In genomic region chr1:19596065-19596718, GRCh38 we compare ENCODE assay signal across 8 cellular contexts. TPM values are rescaled to one million over a fixed set of nuclear protein-coding genes. Genes with fewer than 3 reads are reported as not detected.
DNase-seq lines count a peak whose midpoint lies in the region; ATAC-seq and TF ChIP-seq lines count a peak whose summit lies in the region.

No MANE protein-coding gene starts in this region.

- CTCF ChIA-PET in HEK293T (lab: Yijun Ruan, JAX), result no interaction called here

- H3K36me3 Mint-ChIP-seq in nephron (ENCODE audit: low read depth), result peaks cover 12% of the 10 kb centered on the region

- H3K4me3 Mint-ChIP-seq in nephron, result peak overlapping the region; percentile 97 to 99 (median 99)

- H3K27me3 Mint-ChIP-seq in nephron (ENCODE audit: low read depth), result peaks cover 3% of the 10 kb centered on the region

- H3K4me1 Mint-ChIP-seq in nephron, result peaks cover 27% of the 10 kb centered on the region

- POLR2A ChIA-PET in HEK293T (lab: Yijun Ruan, JAX), result interaction anchor here (0.7 to 1.5 kb wide), 8 partner anchors 9 to 131 kb away, joined by 3 to 6 read pairs (median 3); no protein-coding TSS in a partner anchor

- H3K4me3 ChIP-seq in SK-N-MC, result peak overlapping the region; percentile 98
- peak overlapping the region; percentile 69 to 94 (median 88) for H3K4me3 ChIP-seq in esophagus muscularis mucosa

- TF ChIP-seq POLR2A in esophagus muscularis mucosa (IDR thresholded peaks at IDR 0.05; ENCODE audit: low read depth), result no peak

- 10% methylated on average over 11 of the region's 11 CpGs for WGBS in esophagus muscularis mucosa

- H3K27me3 ChIP-seq in esophagus muscularis mucosa, result peaks cover 0 to 3% (median 0%) of the 10 kb centered on the region in 4 donors

- intact Hi-C loops in esophagus muscularis mucosa (cut with DNase I), result loop anchor here (5.0 kb wide), 1 partner anchor 51 kb away; no protein-coding TSS in a partner anchor

- ATAC-seq in HG03095 (IDR thresholded peaks at IDR 0.05; ENCODE audit: unreplicated experiment) (no peak), HG03280 (IDR thresholded peaks at IDR 0.05; ENCODE audit: unreplicated experiment) (no peak)

- peak; percentile 58 for DNase-seq in AG20443 (ENCODE audit: low spot score)
- peak; percentile 28 for DNase-seq in HEK293T (ENCODE audit: extremely low spot score)
- DNase-seq in SK-N-MC (ENCODE audit: low read depth, low spot score), result no peak
- DNase-seq in esophagus muscularis mucosa (ENCODE audit: extremely low spot score), result no peak
- DNase-seq in A172 (ENCODE audit: low spot score), result no peak

- H3K36me3 ChIP-seq in SK-N-MC (ENCODE audit: insufficient read depth, low read length), result peaks cover 13% of the 10 kb centered on the region
- H3K36me3 ChIP-seq in esophagus muscularis mucosa, result no peaks in the 10 kb centered on the region

- H3K4me1 ChIP-seq in esophagus muscularis mucosa, result peaks cover 29 to 58% (median 50%) of the 10 kb centered on the region in 4 donors

- H3K9ac ChIP-seq in SK-N-MC (ENCODE audit: insufficient read length), result peak overlapping the region; percentile 96

- TF ChIP-seq CTCF in esophagus muscularis mucosa (IDR thresholded peaks at IDR 0.05) (no peak), nephron (IDR thresholded peaks at IDR 0.05; ENCODE audit: unreplicated experiment in 3 of 3) (no peak)

- peak overlapping the region; percentile 98 to 100 (median 98) for H3K27ac Mint-ChIP-seq in nephron

- H3K9me3 Mint-ChIP-seq in nephron, result no peaks in the 10 kb centered on the region

- H3K27ac ChIP-seq in SK-N-MC (peak overlapping the region; percentile 72; the same call in 1 of the 2 replicates), esophagus muscularis mucosa (replicated peaks in 1 of 4) (peak overlapping the region; percentile 87 to 96 (median 94))

- no peaks in the 10 kb centered on the region for H3K9me3 ChIP-seq in SK-N-MC (ENCODE audit: low read depth, low read length)
- no peaks in the 10 kb centered on the region for H3K9me3 ChIP-seq in esophagus muscularis mucosa

- TF ChIP-seq EP300 in esophagus muscularis mucosa (IDR thresholded peaks at IDR 0.05), result no peak

TF ChIP-seq in HEK293T, 16 proteins besides CTCF, POLR2A, EP300 and RAD21:
- TF ChIP-seq LEF1 (IDR thresholded peaks at IDR 0.05; ENCODE audit: borderline replicate concordance) (no peak), SP1 (IDR thresholded peaks at IDR 0.05) (no peak), L3MBTL2 (conservative IDR thresholded peaks at IDR 0.05) (peak; percentile 34; the same call in 1 of the 2 replicates), FOXM1 (IDR thresholded peaks at IDR 0.05; ENCODE audit: borderline replicate concordance) (no peak), BHLHE40 (IDR thresholded peaks at IDR 0.05; ENCODE audit: borderline replicate concordance) (peak; percentile 51; the same call in 1 of the 2 replicates)

RNA-seq across cellular contexts. Expression of gene NBL1, which starts 47.9 kb away (rescaled TPM):
- 100 to 1,000 TPM; 194 to 469 (median 307) TPM for total RNA-seq in esophagus muscularis mucosa
- 10.9 and 11.7 TPM in 2 replicates for total RNA-seq in A172 (2014; rRNA removed; shearing (Covaris generic))

Comparison
In these comparisons a context has a peak if more than half of its experiments do, and no peak if none do; other contexts are left out.
1. DNase-seq: peak in AG20443 (single experiment) and HEK293T (single experiment); none in SK-N-MC (single experiment), esophagus muscularis mucosa (single experiment) and A172 (single experiment).
2. RNA of gene NBL1, which starts 47.9 kb away (total RNA-seq): 194 to 469 TPM in esophagus muscularis mucosa; 10.9 to 11.7 TPM in A172; every median in the first group is over 10 times any median in the second.